7 cellular contexts compared by ENCODE assay signal in genomic region chr5:90020575-90021535, GRCh38.
DNase-seq lines count a peak whose midpoint lies in the region; ATAC-seq and TF ChIP-seq lines count a peak whose summit lies in the region.

No MANE protein-coding gene starts in this region.

- H3K27me3 Mint-ChIP-seq in glutamatergic neuron (ENCODE audit: unreplicated experiment), result no peaks in the 10 kb centered on the region

- ATAC-seq in GM18909 (IDR thresholded peaks at IDR 0.05; ENCODE audit: poor library complexity, unreplicated experiment) (peak; percentile 95), HG02970 (IDR thresholded peaks at IDR 0.05; ENCODE audit: low FRiP score, unreplicated experiment) (peak; percentile 95)

- H3K27ac Mint-ChIP-seq in glutamatergic neuron (ENCODE audit: unreplicated experiment), result no peak overlapping the region

- peak overlapping the region; percentile 30 for H3K4me3 ChIP-seq in fibroblast of mammary gland (ENCODE audit: control insufficient read depth, low read depth, low read length)
- H3K4me3 ChIP-seq in skeletal muscle cell (ENCODE audit: low read depth, low read length), result peak overlapping the region; percentile 18

- no peak overlapping the region for H3K4me3 Mint-ChIP-seq in glutamatergic neuron (ENCODE audit: unreplicated experiment)

- TF ChIP-seq CTCF in fibroblast of mammary gland (conservative IDR thresholded peaks at IDR 0.05; ENCODE audit: control insufficient read depth, insufficient read depth, low read depth, low read length) (no peak), glutamatergic neuron (IDR thresholded peaks at IDR 0.05; ENCODE audit: partially characterized antibody, unreplicated experiment) (no peak)

- H3K36me3 Mint-ChIP-seq in glutamatergic neuron (ENCODE audit: unreplicated experiment), result no peaks in the 10 kb centered on the region

- H3K4me1 Mint-ChIP-seq in glutamatergic neuron (ENCODE audit: low read depth, unreplicated experiment), result peaks cover 1% of the 10 kb centered on the region

- H3K9me3 Mint-ChIP-seq in glutamatergic neuron (ENCODE audit: unreplicated experiment), result no peaks in the 10 kb centered on the region

- peak; percentile 89 for DNase-seq in NOMO-1 treated with DMSO at 0.1 percent for 48 hours (lab: John Stamatoyannopoulos, UW; ENCODE audit: unreplicated experiment)
- peak; percentile 90 for DNase-seq in fibroblast of mammary gland (ENCODE audit: low read depth)
- peak; percentile 84 for DNase-seq in skeletal muscle cell (ENCODE audit: low read depth)
- no peak for DNase-seq in activated T-cell treated with anti-CD3 and anti-CD28 coated beads for 4 hours
- DNase-seq in glutamatergic neuron, result no peak

Comparison
In these comparisons a context has a peak if more than half of its experiments do, and no peak if none do; other contexts are left out.
1. DNase-seq: peak in NOMO-1 treated with DMSO at 0.1 percent for 48 hours (single experiment), fibroblast of mammary gland (single experiment) and skeletal muscle cell (single experiment); none in activated T-cell treated with anti-CD3 and anti-CD28 coated beads for 4 hours (single experiment) and glutamatergic neuron (single experiment).